14 cellular contexts compared by ENCODE assay signal in genomic region chr13:74250738-74251190, GRCh38.
DNase-seq lines count a peak whose midpoint lies in the region; ATAC-seq and TF ChIP-seq lines count a peak whose summit lies in the region.
"Had no signal": no experiment of that assay in that cellular context is flagged by ENCODE, and none has a peak within 500 bp of the region (broad histone marks: within the 10 kb centered on the region; RNA-seq: fewer than 3 reads in every experiment).

No MANE protein-coding gene starts in this region.

- WGBS in GM23248 (ENCODE audit: low coverage in 1 of 2, low lambda C conversion rate in 2 of 2, missing lambda C conversion rate in 2 of 2), 2 experiments = 0 to 1% methylated on average over 2 of the region's 2 CpGs

- DNase-seq in AG20443 (ENCODE audit: low spot score) = peak; percentile 59
- peak; percentile 92 for DNase-seq in GM23248
- no peak for DNase-seq in activated naive CD8-positive, alpha-beta T cell treated with anti-CD3 and anti-CD28 coated beads, Interleukin-2, amount 50 U/mL, for 24 hours
- peak; percentile 87 to 94 for DNase-seq in foreskin keratinocyte
- DNase-seq in H4 (ENCODE audit: low spot score) = no peak
- no peak for DNase-seq in iPS-NIHi7 (ENCODE audit: extremely low spot score)
- no peak for DNase-seq in hippocampal formation (lab: John Stamatoyannopoulos, UW)
- DNase-seq: Caco-2, NCI-H1092, Right ventricle myocardium superior had no signal

- peaks cover 27% of the 10 kb centered on the region for H3F3A ChIP-seq in GM23248 (ENCODE audit: insufficient read depth)

- no peaks in the 10 kb centered on the region for H3K9me2 ChIP-seq in GM23248 (ENCODE audit: insufficient read depth)

- in situ Hi-C loops in GM23248 (cut with MboI) = no loop called here

- H2AFZ ChIP-seq in GM23248 = no peak overlapping the region

- peak overlapping the region; percentile 9 for H3K4me2 ChIP-seq in GM23248 (ENCODE audit: unreplicated experiment)

- H3K9me3 ChIP-seq in GM23248 (ENCODE audit: low read depth) = no peaks in the 10 kb centered on the region

- peak overlapping the region; percentile 32 for H3K27ac Mint-ChIP-seq in activated naive CD8-positive, alpha-beta T cell treated with anti-CD3 and anti-CD28 coated beads, Interleukin-2, amount 50 U/mL, for 24 hours
- H3K27ac Mint-ChIP-seq: natural killer cell treated with Interleukin-12 subunit alpha and Interleukin-12 subunit beta and Interleukin-15 and Interleukin-18, amount 100 ng/mL, for 72 hours had no signal

- H3K27ac ChIP-seq in GM23248 = peak overlapping the region; percentile 46
- no peak overlapping the region for H3K27ac ChIP-seq in foreskin keratinocyte
- H3K27ac ChIP-seq: cardiac muscle cell had no signal

- H3K4me3 Mint-ChIP-seq in activated naive CD8-positive, alpha-beta T cell treated with anti-CD3 and anti-CD28 coated beads, Interleukin-2, amount 50 U/mL, for 24 hours = no peak overlapping the region
- H3K4me3 Mint-ChIP-seq: natural killer cell treated with Interleukin-12 subunit alpha and Interleukin-12 subunit beta and Interleukin-15 and Interleukin-18, amount 100 ng/mL, for 72 hours had no signal

- H3K27me3 Mint-ChIP-seq in activated naive CD8-positive, alpha-beta T cell treated with anti-CD3 and anti-CD28 coated beads, Interleukin-2, amount 50 U/mL, for 24 hours = no peaks in the 10 kb centered on the region
- H3K27me3 Mint-ChIP-seq: natural killer cell treated with Interleukin-12 subunit alpha and Interleukin-12 subunit beta and Interleukin-15 and Interleukin-18, amount 100 ng/mL, for 72 hours had no signal

- H4K20me1 ChIP-seq in GM23248 (ENCODE audit: insufficient read depth) = no peaks in the 10 kb centered on the region

- H3K9ac ChIP-seq in GM23248 = no peak overlapping the region

- H3K4me1 Mint-ChIP-seq in activated naive CD8-positive, alpha-beta T cell treated with anti-CD3 and anti-CD28 coated beads, Interleukin-2, amount 50 U/mL, for 24 hours = peaks cover 85% of the 10 kb centered on the region

- ATAC-seq in activated naive CD8-positive, alpha-beta T cell treated with anti-CD3 and anti-CD28 coated beads, Interleukin-2, amount 50 U/mL, for 24 hours = peak; percentile 41
- ATAC-seq in foreskin keratinocyte = peak; percentile 98
- ATAC-seq in GM18868 (IDR thresholded peaks at IDR 0.05; ENCODE audit: unreplicated experiment) = no peak
- ATAC-seq: natural killer cell treated with Interleukin-12 subunit alpha and Interleukin-12 subunit beta and Interleukin-15 and Interleukin-18, amount 100 ng/mL, for 72 hours; sciatic nerve had no signal

- no peaks in the 10 kb centered on the region for H3K36me3 ChIP-seq in GM23248 (ENCODE audit: low read depth)
- H3K36me3 ChIP-seq: cardiac muscle cell had no signal

- no peak overlapping the region for H3K4me3 ChIP-seq in GM23248
- H3K4me3 ChIP-seq: cardiac muscle cell had no signal

- peaks cover 35% of the 10 kb centered on the region for H3K4me1 ChIP-seq in GM23248 (ENCODE audit: insufficient read depth)
- peaks cover 19% of the 10 kb centered on the region for H3K4me1 ChIP-seq in foreskin keratinocyte
- H3K4me1 ChIP-seq: Caco-2 had no signal

- H3K79me2 ChIP-seq in GM23248 (ENCODE audit: insufficient read depth) = no peaks in the 10 kb centered on the region

- no peaks in the 10 kb centered on the region for H3K27me3 ChIP-seq in GM23248 (replicated peaks; ENCODE audit: insufficient read depth)
- H3K27me3 ChIP-seq in foreskin keratinocyte = no peaks in the 10 kb centered on the region
- H3K27me3 ChIP-seq: cardiac muscle cell had no signal

- H3K9me3 Mint-ChIP-seq in activated naive CD8-positive, alpha-beta T cell treated with anti-CD3 and anti-CD28 coated beads, Interleukin-2, amount 50 U/mL, for 24 hours = no peaks in the 10 kb centered on the region

- TF ChIP-seq CTCF in foreskin keratinocyte (conservative IDR thresholded peaks at IDR 0.05) = no peak

- H3K36me3 Mint-ChIP-seq in activated naive CD8-positive, alpha-beta T cell treated with anti-CD3 and anti-CD28 coated beads, Interleukin-2, amount 50 U/mL, for 24 hours (ENCODE audit: low read depth) = no peaks in the 10 kb centered on the region

Comparison
In these comparisons a context has a peak if more than half of its experiments do, and no peak if none do; other contexts are left out.
1. DNase-seq: peak in AG20443 (single experiment), GM23248 (single experiment) and foreskin keratinocyte (2 of 2); none in activated naive CD8-positive, alpha-beta T cell treated with anti-CD3 and anti-CD28 coated beads, Interleukin-2, amount 50 U/mL, for 24 hours (single experiment), H4 (single experiment), iPS-NIHi7 (single experiment) and hippocampal formation (0 of 2).